In the genomic region with DNA sequence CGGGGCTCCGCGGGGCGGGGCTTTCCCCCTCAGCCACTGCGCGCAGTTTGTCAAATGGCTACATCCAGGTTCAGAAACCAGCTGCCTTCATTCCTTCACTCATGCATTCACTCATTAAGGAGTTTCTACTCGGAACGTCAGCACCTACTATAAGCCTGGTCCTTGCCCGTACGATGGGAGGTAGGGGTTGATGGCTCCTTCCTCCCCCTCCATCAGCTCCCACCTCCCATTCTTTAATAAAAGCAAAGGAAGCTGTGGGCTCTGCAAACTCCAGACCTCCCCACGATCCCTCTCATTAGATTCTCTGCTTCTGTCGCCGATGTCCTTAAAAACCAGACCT, we compare ENCODE assay signal across 1 cellular context.
TF ChIP-seq lines count a peak whose summit lies in the region.

No MANE protein-coding gene starts in this region.

TF ChIP-seq in HepG2, 621 proteins besides CTCF, POLR2A, EP300 and RAD21 (continued from another document):
- TF ChIP-seq ZNF224 (CRISPR knock-in tag; IDR thresholded peaks at IDR 0.05) (no peak), PRDM4 (CRISPR knock-in tag; IDR thresholded peaks at IDR 0.05; ENCODE audit: borderline replicate concordance) (no peak), HOXD1 (CRISPR knock-in tag; IDR thresholded peaks at IDR 0.05) (no peak), ZNF234 (CRISPR knock-in tag; conservative IDR thresholded peaks at IDR 0.05) (no peak), ZNF160 (CRISPR knock-in tag; IDR thresholded peaks at IDR 0.05) (no peak), ETV5 (CRISPR knock-in tag; IDR thresholded peaks at IDR 0.05; ENCODE audit: borderline replicate concordance) (no peak), MAF1 (CRISPR knock-in tag; IDR thresholded peaks at IDR 0.05; ENCODE audit: borderline replicate concordance) (no peak), AGO1 (IDR thresholded peaks at IDR 0.05; ENCODE audit: low read depth, low read length, poor library complexity, severe bottlenecking) (no peak), ZNF256 (CRISPR knock-in tag; conservative IDR thresholded peaks at IDR 0.05) (no peak), GATAD1 (CRISPR knock-in tag; IDR thresholded peaks at IDR 0.05) (no peak), ZNF564 (CRISPR knock-in tag; IDR thresholded peaks at IDR 0.05) (no peak), ZNF24 (IDR thresholded peaks at IDR 0.05) (no peak), ZNF761 (CRISPR knock-in tag; conservative IDR thresholded peaks at IDR 0.05) (no peak), KLF13 (CRISPR knock-in tag; IDR thresholded peaks at IDR 0.05) (no peak), EHMT2 (IDR thresholded peaks at IDR 0.05; ENCODE audit: borderline replicate concordance, low read depth, low read length) (no peak)
- TF ChIP-seq, protein P1, sequence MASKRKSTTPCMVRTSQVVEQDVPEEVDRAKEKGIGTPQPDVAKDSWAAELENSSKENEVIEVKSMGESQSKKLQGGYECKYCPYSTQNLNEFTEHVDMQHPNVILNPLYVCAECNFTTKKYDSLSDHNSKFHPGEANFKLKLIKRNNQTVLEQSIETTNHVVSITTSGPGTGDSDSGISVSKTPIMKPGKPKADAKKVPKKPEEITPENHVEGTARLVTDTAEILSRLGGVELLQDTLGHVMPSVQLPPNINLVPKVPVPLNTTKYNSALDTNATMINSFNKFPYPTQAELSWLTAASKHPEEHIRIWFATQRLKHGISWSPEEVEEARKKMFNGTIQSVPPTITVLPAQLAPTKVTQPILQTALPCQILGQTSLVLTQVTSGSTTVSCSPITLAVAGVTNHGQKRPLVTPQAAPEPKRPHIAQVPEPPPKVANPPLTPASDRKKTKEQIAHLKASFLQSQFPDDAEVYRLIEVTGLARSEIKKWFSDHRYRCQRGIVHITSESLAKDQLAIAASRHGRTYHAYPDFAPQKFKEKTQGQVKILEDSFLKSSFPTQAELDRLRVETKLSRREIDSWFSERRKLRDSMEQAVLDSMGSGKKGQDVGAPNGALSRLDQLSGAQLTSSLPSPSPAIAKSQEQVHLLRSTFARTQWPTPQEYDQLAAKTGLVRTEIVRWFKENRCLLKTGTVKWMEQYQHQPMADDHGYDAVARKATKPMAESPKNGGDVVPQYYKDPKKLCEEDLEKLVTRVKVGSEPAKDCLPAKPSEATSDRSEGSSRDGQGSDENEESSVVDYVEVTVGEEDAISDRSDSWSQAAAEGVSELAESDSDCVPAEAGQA (IDR thresholded peaks at IDR 0.05; ENCODE audit: low read depth), result no peak
- TF ChIP-seq, protein P1 (CRISPR knock-in tag; IDR thresholded peaks at IDR 0.05; ENCODE audit: borderline replicate concordance), result no peak
- TF ChIP-seq, protein P2, sequence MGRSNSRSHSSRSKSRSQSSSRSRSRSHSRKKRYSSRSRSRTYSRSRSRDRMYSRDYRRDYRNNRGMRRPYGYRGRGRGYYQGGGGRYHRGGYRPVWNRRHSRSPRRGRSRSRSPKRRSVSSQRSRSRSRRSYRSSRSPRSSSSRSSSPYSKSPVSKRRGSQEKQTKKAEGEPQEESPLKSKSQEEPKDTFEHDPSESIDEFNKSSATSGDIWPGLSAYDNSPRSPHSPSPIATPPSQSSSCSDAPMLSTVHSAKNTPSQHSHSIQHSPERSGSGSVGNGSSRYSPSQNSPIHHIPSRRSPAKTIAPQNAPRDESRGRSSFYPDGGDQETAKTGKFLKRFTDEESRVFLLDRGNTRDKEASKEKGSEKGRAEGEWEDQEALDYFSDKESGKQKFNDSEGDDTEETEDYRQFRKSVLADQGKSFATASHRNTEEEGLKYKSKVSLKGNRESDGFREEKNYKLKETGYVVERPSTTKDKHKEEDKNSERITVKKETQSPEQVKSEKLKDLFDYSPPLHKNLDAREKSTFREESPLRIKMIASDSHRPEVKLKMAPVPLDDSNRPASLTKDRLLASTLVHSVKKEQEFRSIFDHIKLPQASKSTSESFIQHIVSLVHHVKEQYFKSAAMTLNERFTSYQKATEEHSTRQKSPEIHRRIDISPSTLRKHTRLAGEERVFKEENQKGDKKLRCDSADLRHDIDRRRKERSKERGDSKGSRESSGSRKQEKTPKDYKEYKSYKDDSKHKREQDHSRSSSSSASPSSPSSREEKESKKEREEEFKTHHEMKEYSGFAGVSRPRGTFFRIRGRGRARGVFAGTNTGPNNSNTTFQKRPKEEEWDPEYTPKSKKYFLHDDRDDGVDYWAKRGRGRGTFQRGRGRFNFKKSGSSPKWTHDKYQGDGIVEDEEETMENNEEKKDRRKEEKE (IDR thresholded peaks at IDR 0.05), result no peak
